Comparison of ENCODE assay signal across 32 cellular contexts in the genomic region with DNA sequence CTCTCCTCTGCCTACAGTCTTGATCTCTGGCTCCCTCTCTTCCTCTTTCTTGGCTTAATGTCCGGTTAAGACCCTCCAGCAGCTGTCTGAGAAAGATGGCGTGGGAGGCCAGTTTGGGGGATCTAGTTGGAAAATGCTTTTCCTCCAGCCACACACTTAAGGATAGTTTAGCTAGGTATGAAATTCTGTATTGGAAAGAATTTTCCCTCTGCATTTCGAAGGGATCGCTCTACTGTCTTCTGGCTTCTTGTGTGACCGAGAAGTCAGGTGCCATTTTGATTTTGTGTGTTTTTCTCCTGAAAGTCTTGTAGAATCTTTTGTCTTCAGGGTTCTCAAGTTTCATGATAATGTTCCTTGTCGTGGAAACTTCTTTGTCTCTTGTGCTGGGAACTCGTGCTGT. TPM values are rescaled to one million over a fixed set of nuclear protein-coding genes. Genes with fewer than 3 reads are reported as not detected.
"Had no signal": no experiment of that assay in that cellular context is flagged by ENCODE, and none has a peak within 500 bp of the region (broad histone marks: within the 10 kb centered on the region; RNA-seq: fewer than 3 reads in every experiment).

No MANE protein-coding gene starts in this region.

- H3K4me3 ChIP-seq: coronary artery, esophagus squamous epithelium, heart right ventricle, left lung, prostate gland, right atrium auricular region, sigmoid colon, testis, tibial artery, upper lobe of left lung had no signal

- H3K4me1 ChIP-seq: esophagus squamous epithelium, heart right ventricle, left lung, right atrium auricular region, testis, upper lobe of left lung had no signal

- H3K27ac Mint-ChIP-seq: nephron progenitor cell; stimulated activated effector memory CD8-positive, alpha-beta T cell treated with anti-CD3 and anti-CD28 coated beads, Interleukin-12 subunit alpha, Interleukin-12 subunit beta, amount 100 ng/mL, for 72 hours had no signal

- FAIRE-seq: islet of Langerhans, urothelium cell line had no signal

- H3K4me3 Mint-ChIP-seq: naive thymus-derived CD8-positive, alpha-beta T cell; nephron progenitor cell; stimulated activated effector memory CD8-positive, alpha-beta T cell treated with anti-CD3 and anti-CD28 coated beads, Interleukin-12 subunit alpha, Interleukin-12 subunit beta, amount 100 ng/mL, for 72 hours had no signal

- DNase-seq: dermis blood vessel endothelial cell; effector memory CD4-positive, alpha-beta T cell; erythroblast; esophagus squamous epithelium; foreskin melanocyte; glutamatergic neuron; heart right ventricle; hippocampal formation; left cardiac atrium; mammary epithelial cell; mesendoderm; midbrain; naive thymus-derived CD8-positive, alpha-beta T cell; nephron progenitor cell; nucleus accumbens; sigmoid colon; stimulated activated CD4-positive, alpha-beta T cell treated with anti-CD3 and anti-CD28 coated beads, Interleukin-2, amount 100 ng/mL, for 24 hours; stimulated activated CD4-positive, alpha-beta T cell treated with anti-CD3 and anti-CD28 coated beads, Interleukin-4, amount 100 ng/mL, for 24 hours; stimulated activated naive CD8-positive, alpha-beta T cell treated with anti-CD3 and anti-CD28 coated beads, Interleukin-15, Interleukin-2, amounts not matched to agents 100 U/mL and 50 U/mL, for 24 hours; substantia nigra; testis; tibial artery had no signal

- H3K27me3 Mint-ChIP-seq: naive thymus-derived CD8-positive, alpha-beta T cell had no signal

- H3K36me3 ChIP-seq: heart right ventricle, prostate gland, right atrium auricular region, sigmoid colon had no signal

- H3K27me3 ChIP-seq: right atrium auricular region, testis, upper lobe of left lung had no signal

- H3K9me3 ChIP-seq: prostate gland, testis had no signal

- H3K27ac ChIP-seq: coronary artery, esophagus squamous epithelium, heart right ventricle, left lung, prostate gland, right atrium auricular region, sigmoid colon, testis, tibial artery, upper lobe of left lung had no signal

- ATAC-seq: heart right ventricle; left cardiac atrium; left lung; naive thymus-derived CD8-positive, alpha-beta T cell; stimulated activated effector memory CD8-positive, alpha-beta T cell treated with anti-CD3 and anti-CD28 coated beads, Interleukin-12 subunit alpha, Interleukin-12 subunit beta, amount 100 ng/mL, for 72 hours; stimulated activated naive CD8-positive, alpha-beta T cell treated with anti-CD3 and anti-CD28 coated beads, Interleukin-15, Interleukin-2, amounts not matched to agents 100 U/mL and 50 U/mL, for 24 hours had no signal

RNA-seq across cellular contexts. Expression of gene GABRD, which starts 59.0 kb away (rescaled TPM):
- total RNA-seq: kidney epithelial cell; mammary epithelial cell; naive thymus-derived CD8-positive, alpha-beta T cell; osteocyte; right atrium auricular region; sigmoid colon had no signal
- polyA plus RNA-seq: mammary epithelial cell; naive thymus-derived CD8-positive, alpha-beta T cell had no signal
